ENCODE assay signal across 21 cellular contexts in genomic region chr11:120066738-120067303, GRCh38.
DNase-seq lines count a peak whose midpoint lies in the region; ATAC-seq and TF ChIP-seq lines count a peak whose summit lies in the region.
"Had no signal": no experiment of that assay in that cellular context is flagged by ENCODE, and none has a peak within 500 bp of the region (broad histone marks: within the 10 kb centered on the region; RNA-seq: fewer than 3 reads in every experiment).

No MANE protein-coding gene starts in this region.

- no peak for TF ChIP-seq CTCF in OCI-LY3 (IDR thresholded peaks at IDR 0.05; ENCODE audit: low read depth, low read length)
- no peak for TF ChIP-seq CTCF in esophagus muscularis mucosa (IDR thresholded peaks at IDR 0.05)

- H3K27ac ChIP-seq in BLaER1: no peak overlapping the region
- H3K27ac ChIP-seq in OCI-LY3 (ENCODE audit: low read length): no peak overlapping the region
- no peak overlapping the region for H3K27ac ChIP-seq in esophagus muscularis mucosa (replicated peaks in 1 of 4)
- H3K27ac ChIP-seq: A549 had no signal

- H4K20me1 ChIP-seq in BLaER1 (no peaks in the 10 kb centered on the region), OCI-LY3 (ENCODE audit: insufficient read depth, low read length) (no peaks in the 10 kb centered on the region)

- peaks cover 38% of the 10 kb centered on the region for H3K4me1 ChIP-seq in BLaER1
- H3K4me1 ChIP-seq in OCI-LY3 (ENCODE audit: low read length): peaks cover 25% of the 10 kb centered on the region
- peaks cover 0 to 6% (median 5%) of the 10 kb centered on the region in 4 donors for H3K4me1 ChIP-seq in esophagus muscularis mucosa
- H3K4me1 ChIP-seq: A549, Caco-2 had no signal

- intact Hi-C loops in esophagus muscularis mucosa (cut with DNase I): no loop called here

- H3K36me3 ChIP-seq in BLaER1 (no peaks in the 10 kb centered on the region), OCI-LY3 (replicated peaks; ENCODE audit: low read depth, low read length) (no peaks in the 10 kb centered on the region), esophagus muscularis mucosa (no peaks in the 10 kb centered on the region)

- peak overlapping the region; percentile 33 for H3K4me2 ChIP-seq in BLaER1
- peak overlapping the region; percentile 22; the same call in 1 of the 2 replicates for H3K4me2 ChIP-seq in OCI-LY3 (ENCODE audit: low read length)
- H3K4me2 ChIP-seq: A549, SK-N-SH had no signal

- no peaks in the 10 kb centered on the region for H3K27me3 ChIP-seq in BLaER1
- peaks cover 15% of the 10 kb centered on the region for H3K27me3 ChIP-seq in OCI-LY3 (ENCODE audit: low read depth, low read length)
- peaks cover 0 to 63% (median 0%) of the 10 kb centered on the region in 4 donors for H3K27me3 ChIP-seq in esophagus muscularis mucosa

- no peak for ATAC-seq in GM21360 (IDR thresholded peaks at IDR 0.05; ENCODE audit: unreplicated experiment)
- ATAC-seq in HG03354 (IDR thresholded peaks at IDR 0.05; ENCODE audit: poor library complexity, severe bottlenecking, unreplicated experiment): no peak
- ATAC-seq: A549 had no signal

- no peaks in the 10 kb centered on the region for H3K79me2 ChIP-seq in OCI-LY3 (ENCODE audit: low read length)

- DNase-seq in esophagus muscularis mucosa (ENCODE audit: extremely low spot score): peak; percentile 57
- DNase-seq in occipital lobe (lab: John Stamatoyannopoulos, UW): peak; percentile 20
- no peak for DNase-seq in activated T-cell treated with anti-CD3 and anti-CD28 coated beads, Interleukin-2, amount 50 U/mL, for 48 hours
- no peak for DNase-seq in stimulated activated CD4-positive, alpha-beta T cell treated with anti-CD3 and anti-CD28 coated beads, Interleukin-4, amount 100 ng/mL, for 24 hours
- DNase-seq: Caco-2; CD4-positive, alpha-beta memory T cell; DMS 273 treated with DMSO at 0.1 percent for 48 hours; DMS79 treated with DMSO at 0.1 percent for 48 hours; GOT3; Karpas-422; NCI-H1694; NCI-H2081 treated with DMSO at 0.1 percent for 48 hours; NCI-H446; NCI-H526; SIG-M5; SK-N-SH had no signal

- no peak for TF ChIP-seq EP300 in esophagus muscularis mucosa (IDR thresholded peaks at IDR 0.05)

- no peak overlapping the region for H3K4me3 ChIP-seq in BLaER1
- H3K4me3 ChIP-seq in OCI-LY3 (ENCODE audit: low read length): no peak overlapping the region
- H3K4me3 ChIP-seq in esophagus muscularis mucosa: no peak overlapping the region
- H3K4me3 ChIP-seq: A549 had no signal

- H3K9ac ChIP-seq in BLaER1: no peak overlapping the region
- no peak overlapping the region for H3K9ac ChIP-seq in OCI-LY3 (ENCODE audit: low read length)
- H3K9ac ChIP-seq: SK-N-SH had no signal

- WGBS in esophagus muscularis mucosa: 80% methylated on average over 10 of the region's 11 CpGs

- H2AFZ ChIP-seq in OCI-LY3 (ENCODE audit: low read depth, low read length): no peak overlapping the region

- TF ChIP-seq POLR2A in esophagus muscularis mucosa (IDR thresholded peaks at IDR 0.05; ENCODE audit: low read depth): no peak

- no peaks in the 10 kb centered on the region for H3K9me3 ChIP-seq in BLaER1
- no peaks in the 10 kb centered on the region for H3K9me3 ChIP-seq in OCI-LY3 (ENCODE audit: insufficient read depth, low read length)
- H3K9me3 ChIP-seq in esophagus muscularis mucosa: no peaks in the 10 kb centered on the region
- H3K9me3 ChIP-seq: A549, Caco-2, SK-N-SH had no signal

Comparison
In these comparisons a context has a peak if more than half of its experiments do, and no peak if none do; other contexts are left out.
1. DNase-seq: peak in esophagus muscularis mucosa (single experiment) and occipital lobe (single experiment); none in activated T-cell treated with anti-CD3 and anti-CD28 coated beads, Interleukin-2, amount 50 U/mL, for 48 hours (0 of 2) and stimulated activated CD4-positive, alpha-beta T cell treated with anti-CD3 and anti-CD28 coated beads, Interleukin-4, amount 100 ng/mL, for 24 hours (single experiment).